ENCODE assay signal across 26 cellular contexts in the genomic region with DNA sequence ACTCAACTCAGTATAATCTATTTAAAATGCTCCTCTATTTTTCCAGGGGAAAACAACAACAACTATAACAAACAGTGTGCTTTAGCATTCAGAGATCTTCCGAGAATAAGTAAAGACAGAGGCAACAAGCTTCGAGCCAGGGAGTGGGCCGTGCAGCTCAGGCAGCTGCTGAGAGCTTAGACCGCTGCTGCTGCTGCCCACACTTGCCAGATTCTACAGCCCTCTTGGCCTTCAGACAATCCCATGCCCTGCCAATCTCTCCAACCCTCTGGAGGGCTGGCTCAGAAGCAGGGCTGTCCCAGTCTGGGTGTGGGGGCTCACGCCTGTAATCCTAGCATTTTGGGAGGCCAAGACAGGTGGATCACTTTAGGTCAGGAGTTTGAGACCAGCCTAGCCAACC.
"Had no signal": no experiment of that assay in that cellular context is flagged by ENCODE, and none has a peak within 500 bp of the region (broad histone marks: within the 10 kb centered on the region; RNA-seq: fewer than 3 reads in every experiment).

No MANE protein-coding gene starts in this region.

- H3K27me3 ChIP-seq: breast epithelium, hepatocyte, sigmoid colon, testis, transverse colon had no signal

- H3K4me1 Mint-ChIP-seq: central memory CD8-positive, alpha-beta T cell; nephron had no signal

- H3K4me2 ChIP-seq: hepatocyte, smooth muscle cell had no signal

- H3K9me3 ChIP-seq: mucosa of descending colon, neutrophil, sigmoid colon, testis, transverse colon had no signal

- DNase-seq: activated CD4-positive, alpha-beta memory T cell treated with anti-CD3 and anti-CD28 coated beads, Interleukin-2, amount 10 ng/mL, durations not matched to agents 7 days and 5 days; activated CD4-positive, alpha-beta T cell treated with anti-CD3 and anti-CD28 coated beads, Interleukin-2, amount 10 ng/mL, durations not matched to agents 7 days and 5 days; activated CD4-positive, CD25-positive, alpha-beta regulatory T cell treated with anti-CD3 and anti-CD28 coated beads, Interleukin-2, amount 50 U/mL, for 72 hours; activated CD8-positive, alpha-beta memory T cell treated with anti-CD3 and anti-CD28 coated beads, Interleukin-2, amount 50 U/mL, for 48 hours; activated T-cell treated with anti-CD3 and anti-CD28 coated beads, Interleukin-2, amount 50 U/mL, for 24 hours; dermis blood vessel endothelial cell; effector CD4-positive, alpha-beta T cell; mesendoderm; mucosa of descending colon; sigmoid colon; stimulated activated CD4-positive, alpha-beta T cell treated with anti-CD3 and anti-CD28 coated beads, Interleukin-15, amount 100 ng/mL, for 24 hours; stimulated activated naive CD4-positive, alpha-beta T cell treated with Interleukin-2 at 50 U/mL for 16 hours; SW 1271; T-helper 9 cell; testis; transverse colon had no signal

- H3K4me3 Mint-ChIP-seq: activated CD4-positive, alpha-beta memory T cell treated with anti-CD3 and anti-CD28 coated beads, Interleukin-2, amount 10 ng/mL, durations not matched to agents 7 days and 5 days; activated CD4-positive, alpha-beta T cell treated with anti-CD3 and anti-CD28 coated beads, Interleukin-2, amount 10 ng/mL, durations not matched to agents 7 days and 5 days; activated T-cell treated with anti-CD3 and anti-CD28 coated beads, Interleukin-2, amount 50 U/mL, for 24 hours; activated T-helper 17 cell treated with anti-CD3 and anti-CD28 coated beads, Interleukin-2, amount 50 U/mL, for 72 hours; central memory CD8-positive, alpha-beta T cell; nephron; T-helper 1 cell treated with Interleukin-12 subunit alpha and Interleukin-12 subunit beta and Interleukin-4 antibody, amounts not matched to agents 30 μg/mL and 1 μg/mL, for 36 hours had no signal

- H3K36me3 ChIP-seq: breast epithelium, neutrophil, sigmoid colon, transverse colon had no signal

- H3K27ac ChIP-seq: hepatocyte, neutrophil, sigmoid colon, testis, transverse colon had no signal

- H3K4me1 ChIP-seq: breast epithelium, sigmoid colon, testis, transverse colon had no signal

- H3K9me3 Mint-ChIP-seq: activated T-cell treated with anti-CD3 and anti-CD28 coated beads, Interleukin-2, amount 50 U/mL, for 24 hours; central memory CD8-positive, alpha-beta T cell had no signal

- H2AFZ ChIP-seq: hepatocyte had no signal

- H3K27me3 Mint-ChIP-seq: activated CD4-positive, alpha-beta memory T cell treated with anti-CD3 and anti-CD28 coated beads, Interleukin-2, amount 10 ng/mL, durations not matched to agents 7 days and 5 days; activated CD4-positive, alpha-beta T cell treated with anti-CD3 and anti-CD28 coated beads, Interleukin-2, amount 10 ng/mL, durations not matched to agents 7 days and 5 days; activated T-cell treated with anti-CD3 and anti-CD28 coated beads, Interleukin-2, amount 50 U/mL, for 24 hours; activated T-helper 17 cell treated with anti-CD3 and anti-CD28 coated beads, Interleukin-2, amount 50 U/mL, for 72 hours had no signal

- H3K79me2 ChIP-seq: hepatocyte had no signal

- H3K4me3 ChIP-seq: breast epithelium, hepatocyte, mucosa of descending colon, sigmoid colon, smooth muscle cell, testis, transverse colon had no signal

- ATAC-seq: activated naive CD4-positive, alpha-beta T cell treated with anti-CD3 and anti-CD28 coated beads, Interleukin-2, amount 50 U/mL, for 72 hours; activated T-helper 17 cell treated with anti-CD3 and anti-CD28 coated beads, Interleukin-2, amount 50 U/mL, for 72 hours; mucosa of descending colon had no signal

- H3K27ac Mint-ChIP-seq: activated CD4-positive, alpha-beta memory T cell treated with anti-CD3 and anti-CD28 coated beads, Interleukin-2, amount 10 ng/mL, durations not matched to agents 7 days and 5 days; activated CD4-positive, alpha-beta T cell treated with anti-CD3 and anti-CD28 coated beads, Interleukin-2, amount 10 ng/mL, durations not matched to agents 7 days and 5 days; activated naive CD4-positive, alpha-beta T cell treated with anti-CD3 and anti-CD28 coated beads, Interleukin-2, amount 50 U/mL, for 72 hours; activated T-cell treated with anti-CD3 and anti-CD28 coated beads, Interleukin-2, amount 50 U/mL, for 24 hours; activated T-helper 17 cell treated with anti-CD3 and anti-CD28 coated beads, Interleukin-2, amount 50 U/mL, for 72 hours; nephron; progenitor cell of endocrine pancreas; T-helper 1 cell treated with Interleukin-12 subunit alpha and Interleukin-12 subunit beta and Interleukin-4 antibody, amounts not matched to agents 30 μg/mL and 1 μg/mL, for 36 hours had no signal
